Comparison of ENCODE assay signal across 19 cellular contexts in genomic region chrX:49880668-49881067, GRCh38. TPM values are rescaled to one million over a fixed set of nuclear protein-coding genes. Genes with fewer than 3 reads are reported as not detected.
DNase-seq lines count a peak whose midpoint lies in the region; ATAC-seq, FAIRE-seq and TF ChIP-seq lines count a peak whose summit lies in the region.
"Had no signal": no experiment of that assay in that cellular context is flagged by ENCODE, and none has a peak within 500 bp of the region (broad histone marks: within the 10 kb centered on the region; RNA-seq: fewer than 3 reads in every experiment).

No MANE protein-coding gene starts in this region.

- no peak overlapping the region for H3K27ac ChIP-seq in HUES64 (ENCODE audit: low read depth, low read length)
- H3K27ac ChIP-seq in H1 (ENCODE audit: low read depth, low read length): no peak overlapping the region
- no peak overlapping the region for H3K27ac ChIP-seq in neural progenitor cell

- no peak overlapping the region for H3K27ac Mint-ChIP-seq in activated CD8-positive, alpha-beta T cell treated with anti-CD3 and anti-CD28 coated beads for 36 hours
- no peak overlapping the region for H3K27ac Mint-ChIP-seq in activated CD8-positive, alpha-beta T cell treated with anti-CD3 and anti-CD28 coated beads, Interleukin-2, amount 10 ng/mL, durations not matched to agents 7 days and 5 days
- no peak overlapping the region for H3K27ac Mint-ChIP-seq in neural progenitor cell
- H3K27ac Mint-ChIP-seq: activated CD4-positive, alpha-beta memory T cell treated with anti-CD3 and anti-CD28 coated beads, Interleukin-2, amount 10 ng/mL, durations not matched to agents 7 days and 5 days had no signal

- H3K4me3 Mint-ChIP-seq in activated CD8-positive, alpha-beta T cell treated with anti-CD3 and anti-CD28 coated beads for 36 hours: peak overlapping the region; percentile 8
- no peak overlapping the region for H3K4me3 Mint-ChIP-seq in activated CD8-positive, alpha-beta T cell treated with anti-CD3 and anti-CD28 coated beads, Interleukin-2, amount 10 ng/mL, durations not matched to agents 7 days and 5 days
- H3K4me3 Mint-ChIP-seq in neural progenitor cell: peak overlapping the region; percentile 86

- H4K91ac ChIP-seq in H1 (replicated peaks; ENCODE audit: insufficient read length, low read length): no peak overlapping the region

- H3K9me3 ChIP-seq in HUES64 (ENCODE audit: insufficient read depth, low read depth, low read length) (no peaks in the 10 kb centered on the region), H1 (ENCODE audit: insufficient read depth in 2 of 2, low read depth in 1 of 2, low read length in 1 of 2) (no peaks in the 10 kb centered on the region), neural progenitor cell (ENCODE audit: low read depth) (no peaks in the 10 kb centered on the region)
- H3K9me3 ChIP-seq: transverse colon had no signal

- H3K4me3 ChIP-seq in HUES64 (ENCODE audit: low read length) (peak overlapping the region; percentile 78; the same call in 1 of the 2 replicates), H1 (ENCODE audit: extremely low read depth in 1 of 4, insufficient read depth in 2 of 4, low read depth in 3 of 4, low read length in 4 of 4) (peak overlapping the region in 3 of 4 experiments; percentile 43 to 82 (median 74); a peak in 2 of 8 replicates), neural progenitor cell (peak overlapping the region; percentile 60)

- no peak overlapping the region for H4K5ac ChIP-seq in H1 (ENCODE audit: insufficient read length, low read depth, low read length)

- H3K4me1 ChIP-seq in HUES64 (ENCODE audit: insufficient read depth, low read length) (no peaks in the 10 kb centered on the region), H1 (replicated peaks in 1 of 4; ENCODE audit: control insufficient read depth in 3 of 4, insufficient read depth in 4 of 4, low read length in 3 of 4) (peaks cover 0 to 5% (median 3%) of the 10 kb centered on the region in 4 experiments; a peak in 3 of 7 replicates), neural progenitor cell (no peaks in the 10 kb centered on the region)

- no peak overlapping the region for H2AK5ac ChIP-seq in H1 (ENCODE audit: low read depth, low read length)

- H4K20me1 ChIP-seq in H1 (replicated peaks in 1 of 2; ENCODE audit: control insufficient read depth in 1 of 2, insufficient read depth in 2 of 2, low read length in 2 of 2): no peaks in the 10 kb centered on the region
- no peaks in the 10 kb centered on the region for H4K20me1 ChIP-seq in neural progenitor cell (ENCODE audit: low read depth)

- 93% methylated on average over 12 of the region's 12 CpGs for WGBS in HUES64
- WGBS in H1 (ENCODE audit: extremely low coverage in 1 of 2, insufficient coverage in 1 of 2, insufficient read length in 1 of 2, insufficient replicate concordance in 2 of 2, low coverage in 1 of 2, low lambda C conversion rate in 2 of 2, missing lambda C conversion rate in 1 of 2), 2 experiments: 94% methylated on average over 11 of the region's 12 CpGs; no CpG with 5 or more reads in 1 of the 2 experiments

- no peak overlapping the region for H3K23ac ChIP-seq in H1 (ENCODE audit: insufficient read length)

- H2BK120ac ChIP-seq in H1 (replicated peaks; ENCODE audit: low read depth, low read length): no peak overlapping the region

- H3F3A ChIP-seq in neural progenitor cell (ENCODE audit: low read depth): peaks cover 6% of the 10 kb centered on the region

- no peak for TF ChIP-seq POLR2A in H1 (IDR thresholded peaks at IDR 0.05; ENCODE audit: control extremely low read depth in 1 of 2, low read depth in 2 of 2, low read length in 2 of 2)

- H3K4me2 ChIP-seq in H1 (ENCODE audit: insufficient read depth in 1 of 2, low read depth in 2 of 2, low read length in 2 of 2) (peak overlapping the region; percentile 72 to 88; a peak in 2 of 4 replicates), neural progenitor cell (peak overlapping the region; percentile 69)

- H3K27me3 ChIP-seq in HUES64 (ENCODE audit: insufficient read depth, low read length) (peaks cover 2% of the 10 kb centered on the region; the same call in 1 of the 2 replicates), H1 (replicated peaks in 1 of 4; ENCODE audit: control insufficient read depth in 3 of 4, extremely low read depth in 1 of 4, insufficient read depth in 3 of 4, low read length in 3 of 4) (no peaks in the 10 kb centered on the region; a peak in 3 of 7 replicates), neural progenitor cell (no peaks in the 10 kb centered on the region)
- H3K27me3 ChIP-seq: transverse colon had no signal

- TF ChIP-seq CTCF in activated CD8-positive, alpha-beta T cell treated with anti-CD3 and anti-CD28 coated beads for 36 hours (IDR thresholded peaks at IDR 0.05): no peak
- TF ChIP-seq CTCF in H1 (IDR thresholded peaks at IDR 0.05; ENCODE audit: control extremely low read depth in 1 of 3, insufficient read depth in 1 of 3, low read depth in 1 of 3, low read length in 3 of 3) (no peak), neural progenitor cell (IDR thresholded peaks at IDR 0.05) (no peak)

- peaks cover 27% of the 10 kb centered on the region for H3K4me1 Mint-ChIP-seq in activated CD8-positive, alpha-beta T cell treated with anti-CD3 and anti-CD28 coated beads for 36 hours (ENCODE audit: low read depth)
- peaks cover 12% of the 10 kb centered on the region for H3K4me1 Mint-ChIP-seq in activated CD8-positive, alpha-beta T cell treated with anti-CD3 and anti-CD28 coated beads, Interleukin-2, amount 10 ng/mL, durations not matched to agents 7 days and 5 days (ENCODE audit: low read depth)
- H3K4me1 Mint-ChIP-seq in neural progenitor cell: peaks cover 24% of the 10 kb centered on the region

- no peak for DNase-seq in activated CD8-positive, alpha-beta T cell treated with anti-CD3 and anti-CD28 coated beads for 36 hours
- no peak for DNase-seq in activated CD8-positive, alpha-beta T cell treated with anti-CD3 and anti-CD28 coated beads, Interleukin-2, amount 10 ng/mL, durations not matched to agents 7 days and 5 days
- DNase-seq in H1 (ENCODE audit: low read depth in 1 of 2, low spot score in 2 of 2) (no peak), neural progenitor cell (ENCODE audit: low spot score) (no peak)
- DNase-seq: activated CD4-positive, alpha-beta memory T cell treated with anti-CD3 and anti-CD28 coated beads, Interleukin-2, amount 10 ng/mL, durations not matched to agents 7 days and 5 days; activated gamma-delta T cell; cortex of kidney; NCI-H1092; SHP77; transverse colon had no signal

- no peak overlapping the region for H3K14ac ChIP-seq in H1 (ENCODE audit: insufficient read length)

- POLR2A ChIA-PET in activated CD8-positive, alpha-beta T cell treated with anti-CD3 and anti-CD28 coated beads for 36 hours (lab: Charles Lee): no interaction called here
- POLR2A ChIA-PET in activated CD8-positive, alpha-beta T cell treated with anti-CD3 and anti-CD28 coated beads, Interleukin-2, amount 10 ng/mL, durations not matched to agents 7 days and 5 days (lab: Charles Lee): no interaction called here
- POLR2A ChIA-PET in H1 (lab: Charles Lee; ENCODE audit: partially characterized antibody): no interaction called here

- no peak overlapping the region for H3K56ac ChIP-seq in H1 (replicated peaks; ENCODE audit: insufficient read length, low read depth, low read length)

- H3K9ac ChIP-seq in HUES64 (ENCODE audit: low read depth, low read length): no peak overlapping the region
- no peak overlapping the region for H3K9ac ChIP-seq in H1 (replicated peaks in 1 of 4; ENCODE audit: extremely low read depth in 1 of 4, low read depth in 3 of 4, low read length in 3 of 4)
- H3K9ac ChIP-seq in neural progenitor cell: no peak overlapping the region

- H2BK15ac ChIP-seq in H1 (ENCODE audit: low read length): no peak overlapping the region

- no peaks in the 10 kb centered on the region for H3K27me3 Mint-ChIP-seq in activated CD8-positive, alpha-beta T cell treated with anti-CD3 and anti-CD28 coated beads for 36 hours
- H3K27me3 Mint-ChIP-seq in activated CD8-positive, alpha-beta T cell treated with anti-CD3 and anti-CD28 coated beads, Interleukin-2, amount 10 ng/mL, durations not matched to agents 7 days and 5 days (ENCODE audit: low read depth): no peaks in the 10 kb centered on the region
- H3K27me3 Mint-ChIP-seq in neural progenitor cell (ENCODE audit: insufficient read depth, low read depth): peaks cover 2% of the 10 kb centered on the region
- H3K27me3 Mint-ChIP-seq: activated CD4-positive, alpha-beta memory T cell treated with anti-CD3 and anti-CD28 coated beads, Interleukin-2, amount 10 ng/mL, durations not matched to agents 7 days and 5 days had no signal

- H2AFZ ChIP-seq in H1 (ENCODE audit: low read length): no peak overlapping the region
- H2AFZ ChIP-seq in neural progenitor cell (replicated peaks): no peak overlapping the region

- no peak for TF ChIP-seq RAD21 in H1 (IDR thresholded peaks at IDR 0.05 in 1 of 2, conservative IDR thresholded peaks at IDR 0.05 in 1 of 2; ENCODE audit: low read depth in 2 of 2, low read length in 2 of 2)

- no peaks in the 10 kb centered on the region for H3K9me3 Mint-ChIP-seq in activated CD8-positive, alpha-beta T cell treated with anti-CD3 and anti-CD28 coated beads for 36 hours
- H3K9me3 Mint-ChIP-seq in activated CD8-positive, alpha-beta T cell treated with anti-CD3 and anti-CD28 coated beads, Interleukin-2, amount 10 ng/mL, durations not matched to agents 7 days and 5 days (ENCODE audit: insufficient read depth): no peaks in the 10 kb centered on the region
- peaks cover 11% of the 10 kb centered on the region for H3K9me3 Mint-ChIP-seq in neural progenitor cell
- H3K9me3 Mint-ChIP-seq: activated CD4-positive, alpha-beta memory T cell treated with anti-CD3 and anti-CD28 coated beads, Interleukin-2, amount 10 ng/mL, durations not matched to agents 7 days and 5 days had no signal

- no peak overlapping the region for H4K8ac ChIP-seq in H1 (ENCODE audit: extremely low read depth, insufficient read depth, low read length)

- H3K79me1 ChIP-seq in H1 (ENCODE audit: low read depth, low read length): no peaks in the 10 kb centered on the region

- H3K36me3 ChIP-seq in HUES64 (ENCODE audit: insufficient read depth, low read length): no peaks in the 10 kb centered on the region; the same call in 1 of the 2 replicates
- no peaks in the 10 kb centered on the region for H3K36me3 ChIP-seq in H1 (ENCODE audit: control insufficient read depth in 2 of 4, insufficient read depth in 4 of 4, low read length in 3 of 4)
- no peaks in the 10 kb centered on the region for H3K36me3 ChIP-seq in neural progenitor cell
- H3K36me3 ChIP-seq: transverse colon had no signal

- H2BK20ac ChIP-seq in H1 (ENCODE audit: low read length): no peak overlapping the region

- no peaks in the 10 kb centered on the region for H3K36me3 Mint-ChIP-seq in activated CD8-positive, alpha-beta T cell treated with anti-CD3 and anti-CD28 coated beads for 36 hours (ENCODE audit: low read depth)
- no peaks in the 10 kb centered on the region for H3K36me3 Mint-ChIP-seq in activated CD8-positive, alpha-beta T cell treated with anti-CD3 and anti-CD28 coated beads, Interleukin-2, amount 10 ng/mL, durations not matched to agents 7 days and 5 days (ENCODE audit: low read depth)
- peaks cover 15% of the 10 kb centered on the region for H3K36me3 Mint-ChIP-seq in neural progenitor cell

- CTCF ChIA-PET in activated CD8-positive, alpha-beta T cell treated with anti-CD3 and anti-CD28 coated beads for 36 hours (lab: Charles Lee): interaction anchor here (0.9 kb wide), 1 partner anchor 40 kb away, joined by 3 read pairs; no protein-coding TSS in a partner anchor
- CTCF ChIA-PET in activated CD8-positive, alpha-beta T cell treated with anti-CD3 and anti-CD28 coated beads, Interleukin-2, amount 10 ng/mL, durations not matched to agents 7 days and 5 days (lab: Charles Lee): interaction anchor here (0.9 to 1.5 kb wide), 2 partner anchors 39 to 40 kb away, joined by 3 to 4 read pairs; no protein-coding TSS in a partner anchor
- CTCF ChIA-PET in H1 (lab: Charles Lee; ENCODE audit: partially characterized antibody): interaction anchor here (0.9 kb wide), 1 partner anchor 39 kb away, joined by 3 read pairs; no protein-coding TSS in a partner anchor

- H2BK5ac ChIP-seq in H1 (ENCODE audit: low read depth, low read length): no peak overlapping the region

- FAIRE-seq in H1 (lab: Jason Lieb, UNC): no peak
- FAIRE-seq: D721Med, GM18507 had no signal

- H3K18ac ChIP-seq in H1 (ENCODE audit: extremely low read depth, low read length): no peak overlapping the region

- intact Hi-C loops in activated CD8-positive, alpha-beta T cell treated with anti-CD3 and anti-CD28 coated beads for 36 hours (cut with micrococcal nuclease): loop anchor here (5.0 kb wide), 1 partner anchor 42 kb away; the partner anchor contains the start of gene CLCN5

- no peak for ATAC-seq in activated CD8-positive, alpha-beta T cell treated with anti-CD3 and anti-CD28 coated beads for 36 hours
- ATAC-seq in activated CD8-positive, alpha-beta T cell treated with anti-CD3 and anti-CD28 coated beads, Interleukin-2, amount 10 ng/mL, durations not matched to agents 7 days and 5 days: no peak
- ATAC-seq in HG03520 (IDR thresholded peaks at IDR 0.05; ENCODE audit: unreplicated experiment): no peak
- no peak for ATAC-seq in GM19324 (IDR thresholded peaks at IDR 0.05; ENCODE audit: low FRiP score, unreplicated experiment)
- ATAC-seq in GM19328 (IDR thresholded peaks at IDR 0.05; ENCODE audit: unreplicated experiment): no peak
- ATAC-seq: right cardiac atrium had no signal

- no peak for TF ChIP-seq EP300 in H1 (IDR thresholded peaks at IDR 0.05; ENCODE audit: borderline replicate concordance in 1 of 2, low read depth in 2 of 2, low read length in 2 of 2)

- 0 out of 4 replicates have a peak, but pooled peaks cover 0 to 2% of the 10 kb centered on the region in 2 experiments for H3K79me2 ChIP-seq in H1 (ENCODE audit: control insufficient read depth in 1 of 2, insufficient read depth in 2 of 2, low read length in 2 of 2)
- H3K79me2 ChIP-seq in neural progenitor cell (ENCODE audit: low read depth): peaks cover 9% of the 10 kb centered on the region

- H2BK12ac ChIP-seq in H1 (ENCODE audit: low read depth, low read length): no peak overlapping the region

- peaks cover 3% of the 10 kb centered on the region; the same call in 1 of the 2 replicates for H3K23me2 ChIP-seq in H1 (ENCODE audit: low read depth, low read length)

- no peak overlapping the region for H3K4ac ChIP-seq in H1 (replicated peaks; ENCODE audit: insufficient read length, low read depth, low read length)

RNA-seq across cellular contexts. Expression of gene USP27X, which starts 1.4 kb away (rescaled TPM):
- total RNA-seq in activated CD8-positive, alpha-beta T cell treated with anti-CD3 and anti-CD28 coated beads for 36 hours: 1 to 10 TPM; 1.0 to 1.3 TPM
- 1 to 10 TPM; 1.4 to 1.5 TPM for total RNA-seq in activated CD8-positive, alpha-beta T cell treated with anti-CD3 and anti-CD28 coated beads, Interleukin-2, amount 10 ng/mL, durations not matched to agents 7 days and 5 days
- 4.8 TPM for polyA plus RNA-seq in HUES64 (2013, experiment 1 of 2)
- 5.5 TPM for polyA plus RNA-seq in HUES64 (2013, experiment 2 of 2)
- 4.7 and 5.7 TPM in 2 replicates for total RNA-seq in H1 (2021; fragmentation: NEBNext Ultra II Directional; extraction: Animal tissue kit (Norgen Biotek cat#: 25700))
- polyA plus RNA-seq in H1 (2011; rRNA removed): 3.8 TPM in 2 replicates
- polyA plus RNA-seq in H1 (2011; cell fraction: cytosol; rRNA removed): 4.3 TPM
- 4.9 TPM for polyA plus RNA-seq in H1 (2011; cell fraction: nucleus; rRNA removed)
- polyA plus RNA-seq in H1 (2012, experiment 1 of 2): 5.1 to 6.3 TPM (median 5.6 TPM) in 4 replicates
- 1.0 TPM for polyA plus RNA-seq in H1 (2012, experiment 2 of 2)
- polyA plus RNA-seq in H1 (2013, experiment 1 of 2): 3.9 TPM
- 4.1 TPM for polyA plus RNA-seq in H1 (2013, experiment 2 of 2)
- polyA minus RNA-seq in H1 (2011; rRNA and poly(A)+ RNA removed): 10.8 and 11.8 TPM in 2 replicates
- 3.9 TPM for polyA minus RNA-seq in H1 (2011; cell fraction: cytosol; rRNA and poly(A)+ RNA removed)
- 6.8 TPM for polyA minus RNA-seq in H1 (2011; cell fraction: nucleus; rRNA and poly(A)+ RNA removed)
- total RNA-seq in neural progenitor cell (ENCODE audit: low replicate concordance): 4.2 and 5.5 TPM in 2 replicates

RNA-seq across cellular contexts. Expression of gene CLCN5, which starts 41.7 kb away (rescaled TPM):
- total RNA-seq in activated CD8-positive, alpha-beta T cell treated with anti-CD3 and anti-CD28 coated beads for 36 hours: 1 to 10 TPM; 1.7 TPM
- 1 to 10 TPM; 4.0 TPM for total RNA-seq in activated CD8-positive, alpha-beta T cell treated with anti-CD3 and anti-CD28 coated beads, Interleukin-2, amount 10 ng/mL, durations not matched to agents 7 days and 5 days
- polyA plus RNA-seq in HUES64 (2013, experiment 1 of 2): 4.7 TPM
- polyA plus RNA-seq in HUES64 (2013, experiment 2 of 2): 4.7 TPM
- total RNA-seq in H1 (2021; fragmentation: NEBNext Ultra II Directional; extraction: Animal tissue kit (Norgen Biotek cat#: 25700)): 9.7 and 10.8 TPM in 2 replicates
- polyA plus RNA-seq in H1 (2011; rRNA removed): 4.2 and 4.4 TPM in 2 replicates
- 4.9 TPM for polyA plus RNA-seq in H1 (2011; cell fraction: cytosol; rRNA removed)
- 9.2 TPM for polyA plus RNA-seq in H1 (2011; cell fraction: nucleus; rRNA removed)
- polyA plus RNA-seq in H1 (2012, experiment 1 of 2): 3.9 to 6.4 TPM (median 4.6 TPM) in 4 replicates
- 0.31 TPM for polyA plus RNA-seq in H1 (2012, experiment 2 of 2)
- 7.6 TPM for polyA plus RNA-seq in H1 (2013, experiment 1 of 2)
- 7.3 TPM for polyA plus RNA-seq in H1 (2013, experiment 2 of 2)
- 25.7 and 35.1 TPM in 2 replicates for polyA minus RNA-seq in H1 (2011; rRNA and poly(A)+ RNA removed)
- 11.5 TPM for polyA minus RNA-seq in H1 (2011; cell fraction: cytosol; rRNA and poly(A)+ RNA removed)
- 13.8 TPM for polyA minus RNA-seq in H1 (2011; cell fraction: nucleus; rRNA and poly(A)+ RNA removed)
- 8.7 and 11.4 TPM in 2 replicates for total RNA-seq in neural progenitor cell (ENCODE audit: low replicate concordance)

RNA-seq across cellular contexts. Expression of gene PAGE4, which starts 51.6 kb away (rescaled TPM):
- total RNA-seq in activated CD8-positive, alpha-beta T cell treated with anti-CD3 and anti-CD28 coated beads for 36 hours: not detected
- total RNA-seq in activated CD8-positive, alpha-beta T cell treated with anti-CD3 and anti-CD28 coated beads, Interleukin-2, amount 10 ng/mL, durations not matched to agents 7 days and 5 days: not detected
- 0.70 TPM for polyA plus RNA-seq in HUES64 (2013, experiment 1 of 2)
- polyA plus RNA-seq in HUES64 (2013, experiment 2 of 2): not detected
- total RNA-seq in H1 (2021; fragmentation: NEBNext Ultra II Directional; extraction: Animal tissue kit (Norgen Biotek cat#: 25700)): not detected in 2 replicates
- polyA plus RNA-seq in H1 (2011; rRNA removed): 0.50 and 0.53 TPM in 2 replicates
- polyA plus RNA-seq in H1 (2011; cell fraction: cytosol; rRNA removed): 0.71 TPM
- polyA plus RNA-seq in H1 (2011; cell fraction: nucleus; rRNA removed): not detected
- polyA plus RNA-seq in H1 (2012, experiment 1 of 2): 0.56 to 0.80 TPM (median 0.60 TPM) in 3 of 4 replicates, not detected in the other
- polyA plus RNA-seq in H1 (2012, experiment 2 of 2): not detected
- polyA plus RNA-seq in H1 (2013, experiment 1 of 2): 1.5 TPM
- 1.9 TPM for polyA plus RNA-seq in H1 (2013, experiment 2 of 2)
- polyA minus RNA-seq in H1 (2011; rRNA and poly(A)+ RNA removed): 1.2 TPM in 1 of 2 replicates, not detected in the other
- not detected for polyA minus RNA-seq in H1 (2011; cell fraction: cytosol; rRNA and poly(A)+ RNA removed)
- polyA minus RNA-seq in H1 (2011; cell fraction: nucleus; rRNA and poly(A)+ RNA removed): not detected
- total RNA-seq in neural progenitor cell (ENCODE audit: low replicate concordance): not detected in 2 replicates
- total RNA-seq: activated CD4-positive, alpha-beta memory T cell treated with anti-CD3 and anti-CD28 coated beads, Interleukin-2, amount 10 ng/mL, durations not matched to agents 7 days and 5 days; myocyte; right cardiac atrium; transverse colon had no signal
- polyA plus RNA-seq: AG04450, right cardiac atrium had no signal
